In the genomic region with DNA sequence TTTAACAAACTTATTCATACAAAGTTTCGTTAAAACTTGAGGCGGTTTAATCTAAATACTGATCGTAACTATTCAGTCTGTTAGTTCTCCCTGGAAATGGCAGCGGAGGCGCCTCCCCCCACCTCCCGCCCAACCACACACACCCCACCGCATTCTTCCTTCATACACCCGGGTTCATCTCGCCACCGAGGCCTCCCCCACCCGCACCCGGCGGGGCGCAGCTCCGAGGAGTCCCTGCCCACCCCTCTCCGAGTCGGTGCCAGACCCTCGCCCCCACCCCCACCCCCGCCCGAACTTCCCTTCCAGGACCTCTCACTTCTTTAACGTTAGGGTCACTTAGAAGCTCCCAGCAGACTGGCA, we compare ENCODE assay signal across 8 cellular contexts. TPM values are rescaled to one million over a fixed set of nuclear protein-coding genes. Genes with fewer than 3 reads are reported as not detected.
A peak's percentile ranks its signal among the peaks of the same experiment; 100 is the strongest.
DNase-seq lines count a peak whose midpoint lies in the region; ATAC-seq, FAIRE-seq and TF ChIP-seq lines count a peak whose summit lies in the region.

No MANE protein-coding gene starts in this region.

- no peak overlapping the region for H4K8ac ChIP-seq in mesendoderm (ENCODE audit: low read depth, low read length)

- TF ChIP-seq POLR2A in uterus (IDR thresholded peaks at IDR 0.05), result no peak
- no peak for TF ChIP-seq POLR2A in GM12892 (IDR thresholded peaks at IDR 0.05; ENCODE audit: low read depth, low read length)

- no peaks in the 10 kb centered on the region for H3K9me3 ChIP-seq in uterus

- H3K4me2 ChIP-seq in mesendoderm (ENCODE audit: low read length), result peak overlapping the region; percentile 69

- H3K56ac ChIP-seq in mesendoderm (ENCODE audit: low read length), result peak overlapping the region; percentile 73

- H3K4me3 ChIP-seq in dorsolateral prefrontal cortex, result peak overlapping the region; percentile 46 to 81 (median 68)
- no peak overlapping the region for H3K4me3 ChIP-seq in mesendoderm (ENCODE audit: low read length)
- peak overlapping the region; percentile 60 to 83 for H3K4me3 ChIP-seq in uterus

- H2AK5ac ChIP-seq in mesendoderm (ENCODE audit: low read length), result no peak overlapping the region

- peak overlapping the region; percentile 76 for H3K18ac ChIP-seq in mesendoderm (ENCODE audit: low read length)

- H3K79me2 ChIP-seq in mesendoderm (ENCODE audit: control insufficient read depth, insufficient read depth, low read length), result no peaks in the 10 kb centered on the region

- intact Hi-C loops in Right ventricle myocardium superior (cut with DNase I) (loop anchor here (5.0 kb wide), 1 partner anchor 42 kb away; no protein-coding TSS in a partner anchor), left cardiac atrium (cut with DNase I) (loop anchor here in 1 of 2 donors (5.0 kb wide), 1 partner anchor 37 kb away; no protein-coding TSS in a partner anchor), dorsolateral prefrontal cortex (cut with DNase I) (loop anchor here in 1 of 2 donors (10.0 kb wide), 1 partner anchor 121 kb away; no protein-coding TSS in a partner anchor), uterus (cut with DNase I; ENCODE audit: low total_unique reads) (loop anchor here (5.0 kb wide), 1 partner anchor 193 kb away; no protein-coding TSS in a partner anchor)

- peaks cover 0 to 52% (median 7%) of the 10 kb centered on the region in 45 donors for H3K27me3 ChIP-seq in dorsolateral prefrontal cortex
- peaks cover 13% of the 10 kb centered on the region for H3K27me3 ChIP-seq in mesendoderm (ENCODE audit: insufficient read depth, low read length, poor library complexity)
- H3K27me3 ChIP-seq in uterus, result no peaks in the 10 kb centered on the region

- TF ChIP-seq CTCF in dorsolateral prefrontal cortex (IDR thresholded peaks at IDR 0.05 in 54 of 56, conservative IDR thresholded peaks at IDR 0.05 in 2 of 56; ENCODE audit: low read depth in 1 of 56, partially characterized antibody in 56 of 56), result no peak
- no peak for TF ChIP-seq CTCF in uterus (IDR thresholded peaks at IDR 0.05)

- DNase-seq in Right ventricle myocardium superior (peak; percentile 62), left cardiac atrium (no peak), OCI-M1 (lab: John Stamatoyannopoulos, UW) (peak; percentile 82), dorsolateral prefrontal cortex (peak in 2 of 10 donors; percentile 9 to 14), mesendoderm (peak; percentile 42), uterus (peak; percentile 63 to 73), GM12892 (ENCODE audit: insufficient read length) (no peak)

- H3K36me3 ChIP-seq in mesendoderm (ENCODE audit: control insufficient read depth, insufficient read depth, low read length) (no peaks in the 10 kb centered on the region), uterus (no peaks in the 10 kb centered on the region)

- H3K9ac ChIP-seq in mesendoderm (ENCODE audit: low read length), result peak overlapping the region; percentile 42

- H4K5ac ChIP-seq in mesendoderm (ENCODE audit: low read length), result no peak overlapping the region

- H3K79me1 ChIP-seq in mesendoderm (ENCODE audit: low read length), result no peaks in the 10 kb centered on the region

- no CpG with 5 or more reads among the region's 21 CpGs for WGBS in mesendoderm (ENCODE audit: extremely low coverage, insufficient coverage, low lambda C conversion rate)

- no peak overlapping the region for H3K23ac ChIP-seq in mesendoderm (ENCODE audit: low read length)

- no peak overlapping the region for H2BK15ac ChIP-seq in mesendoderm (replicated peaks; ENCODE audit: low read depth)

- H3K27ac ChIP-seq in dorsolateral prefrontal cortex, result peak overlapping the region in 52 of 59 donors; percentile 15 to 91 (median 76)
- H3K27ac ChIP-seq in mesendoderm (ENCODE audit: low read depth, low read length), result peak overlapping the region; percentile 22
- peak overlapping the region; percentile 94 to 97 for H3K27ac ChIP-seq in uterus

- H3K4me1 ChIP-seq in mesendoderm (ENCODE audit: control insufficient read depth, low read depth, low read length) (no peaks in the 10 kb centered on the region), uterus (no peaks in the 10 kb centered on the region)

- H2BK5ac ChIP-seq in mesendoderm (ENCODE audit: low read length), result no peak overlapping the region

- FAIRE-seq in GM12892 (lab: Jason Lieb, UNC), result no peak

- ATAC-seq in Right ventricle myocardium superior (ENCODE audit: poor library complexity) (no peak), left cardiac atrium (no peak), HG03045 (IDR thresholded peaks at IDR 0.05; ENCODE audit: unreplicated experiment) (no peak)

- H3K4ac ChIP-seq in mesendoderm (ENCODE audit: low read depth, low read length), result peak overlapping the region; percentile 40

- H2BK120ac ChIP-seq in mesendoderm (ENCODE audit: low read depth, low read length), result no peak overlapping the region

RNA-seq across cellular contexts. Expression of a gene that starts 0.9 kb away (rescaled TPM):
- total RNA-seq in Right ventricle myocardium superior, result 12.6 TPM
- 10 to 100 TPM; 14.9 to 15.7 TPM for total RNA-seq in left cardiac atrium
- 10 to 100 TPM; 11.2 to 62.4 (median 28.3) TPM for total RNA-seq in dorsolateral prefrontal cortex
- 2.1 TPM for polyA plus RNA-seq in mesendoderm (2013, experiment 1 of 2)
- 2.6 TPM for polyA plus RNA-seq in mesendoderm (2013, experiment 2 of 2)
- total RNA-seq in uterus, result 100 to 1,000 TPM in 1 of 4 donors, 10 to 100 TPM in 3; 29.4 to 177 (median 65.7) TPM
- polyA plus RNA-seq in GM12892 (2012; ENCODE audit: missing spikeins), result 2.5 TPM

Comparison
In these comparisons a context has a peak if more than half of its experiments do, and no peak if none do; other contexts are left out.
1. DNase-seq: peak in Right ventricle myocardium superior (single experiment), OCI-M1 (single experiment), mesendoderm (single experiment) and uterus (2 of 2); none in left cardiac atrium (single experiment) and GM12892 (single experiment).
2. H3K27ac ChIP-seq: peak in every context shown above with its lines; median percentile 96 in uterus; 76 in dorsolateral prefrontal cortex; 22 in mesendoderm.